In genomic region chr1:11989669-11990068, GRCh38 we compare ENCODE assay signal across 23 cellular contexts. TPM values are rescaled to one million over a fixed set of nuclear protein-coding genes. Genes with fewer than 3 reads are reported as not detected.
DNase-seq lines count a peak whose midpoint lies in the region; ATAC-seq, FAIRE-seq and TF ChIP-seq lines count a peak whose summit lies in the region.
"Had no signal": no experiment of that assay in that cellular context is flagged by ENCODE, and none has a peak within 500 bp of the region (broad histone marks: within the 10 kb centered on the region; RNA-seq: fewer than 3 reads in every experiment).

No MANE protein-coding gene starts in this region.

- peak overlapping the region; percentile 100 for H3K27ac Mint-ChIP-seq in Calu3 (ENCODE audit: unreplicated experiment)
- H3K27ac Mint-ChIP-seq: B cell, H9 had no signal

- DNase-seq in Calu3 (no peak), bronchial epithelial cell (ENCODE audit: low read depth) (no peak), left lung (no peak), sigmoid colon (no peak), NCI-H446 (lab: John Stamatoyannopoulos, UW) (no peak), T-helper 1 cell (no peak)
- no peak for DNase-seq in stimulated activated CD4-positive, alpha-beta T cell treated with anti-CD3 and anti-CD28 coated beads, Interleukin-15, amount 100 ng/mL, for 24 hours
- DNase-seq: activated CD4-positive, alpha-beta T cell treated with anti-CD3 and anti-CD28 coated beads for 4 hours; activated naive CD4-positive, alpha-beta T cell treated with anti-CD3 and anti-CD28 coated beads, Interleukin-2, amount 50 U/mL, for 16 hours; caudate nucleus; DMS79 treated with DMSO at 0.1 percent for 48 hours; H9; naive thymus-derived CD4-positive, alpha-beta T cell; NCI-H1048; NCI-H187; NCI-H2171 treated with DMSO at 0.1 percent for 48 hours; NCI-H524 treated with DMSO at 0.1 percent for 48 hours; RPMI8226; SK-N-SH had no signal

- H3K4me3 ChIP-seq in bronchial epithelial cell (ENCODE audit: low read depth, low read length) (no peak overlapping the region), left lung (no peak overlapping the region), sigmoid colon (no peak overlapping the region)
- H3K4me3 ChIP-seq: A549 had no signal

- peaks cover 11 to 39% of the 10 kb centered on the region in 2 donors for H3K4me1 ChIP-seq in left lung
- H3K4me1 ChIP-seq in sigmoid colon = peaks cover 0 to 28% (median 22%) of the 10 kb centered on the region in 4 donors
- H3K4me1 ChIP-seq: A549 had no signal

- no peak for TF ChIP-seq POLR2A in sigmoid colon (IDR thresholded peaks at IDR 0.05)

- no peak for TF ChIP-seq EP300 in sigmoid colon (IDR thresholded peaks at IDR 0.05)

- no peak for ATAC-seq in left lung
- no peak for ATAC-seq in GM21786 (IDR thresholded peaks at IDR 0.05; ENCODE audit: unreplicated experiment)
- ATAC-seq: A549; naive thymus-derived CD4-positive, alpha-beta T cell had no signal

- peak overlapping the region; percentile 64 to 70 for H3K27ac ChIP-seq in left lung
- H3K27ac ChIP-seq in sigmoid colon = peak overlapping the region; percentile 47 to 90 (median 74)
- H3K27ac ChIP-seq: A549 had no signal

- H3K4me3 Mint-ChIP-seq in Calu3 (ENCODE audit: low read depth, unreplicated experiment) = peak overlapping the region; percentile 63
- H3K4me3 Mint-ChIP-seq: B cell; H9; naive thymus-derived CD4-positive, alpha-beta T cell had no signal

- FAIRE-seq in bronchial epithelial cell (lab: Jason Lieb, UNC) = peak; percentile 13
- FAIRE-seq: A549, endothelial cell of umbilical vein had no signal

- CTCF ChIA-PET in Calu3 (lab: Charles Lee) = interaction anchor here (0.9 to 1.8 kb wide), 3 partner anchors 8 to 82 kb away, joined by 3 to 7 read pairs (median 7); partner anchors contain the start of gene MFN2

- intact Hi-C loops in Calu3 (cut with micrococcal nuclease; ENCODE audit: unreplicated experiment) = no loop called here
- intact Hi-C loops in left lung (cut with DNase I) = no loop called here
- intact Hi-C loops in sigmoid colon (cut with DNase I) = no loop called here

- H3K9me3 Mint-ChIP-seq in Calu3 (ENCODE audit: low read depth, unreplicated experiment) = no peaks in the 10 kb centered on the region
- H3K9me3 Mint-ChIP-seq: H9; naive thymus-derived CD4-positive, alpha-beta T cell had no signal

- no peaks in the 10 kb centered on the region for H3K27me3 Mint-ChIP-seq in Calu3 (ENCODE audit: unreplicated experiment)
- H3K27me3 Mint-ChIP-seq: B cell; naive thymus-derived CD4-positive, alpha-beta T cell had no signal

- TF ChIP-seq CTCF in Calu3 (IDR thresholded peaks at IDR 0.05; ENCODE audit: unreplicated experiment) (no peak), bronchial epithelial cell (IDR thresholded peaks at IDR 0.05; ENCODE audit: insufficient read depth, low read length, severe bottlenecking) (no peak), left lung (IDR thresholded peaks at IDR 0.05) (no peak), sigmoid colon (IDR thresholded peaks at IDR 0.05) (no peak)

- H3K36me3 ChIP-seq in bronchial epithelial cell (ENCODE audit: control insufficient read depth, insufficient read depth, low read length) = peaks cover 43% of the 10 kb centered on the region
- H3K36me3 ChIP-seq in left lung = peaks cover 0 to 81% of the 10 kb centered on the region in 2 donors
- H3K36me3 ChIP-seq in sigmoid colon = peaks cover 27 to 85% (median 37%) of the 10 kb centered on the region in 4 donors

- H3K27me3 ChIP-seq in bronchial epithelial cell (ENCODE audit: control insufficient read depth, insufficient read depth, low read length) (no peaks in the 10 kb centered on the region), left lung (no peaks in the 10 kb centered on the region), sigmoid colon (no peaks in the 10 kb centered on the region)

- H3K9me3 ChIP-seq in left lung (no peaks in the 10 kb centered on the region), sigmoid colon (no peaks in the 10 kb centered on the region)
- H3K9me3 ChIP-seq: A549, SK-N-SH had no signal

- H3K36me3 Mint-ChIP-seq in Calu3 (ENCODE audit: insufficient read depth, unreplicated experiment) = peaks cover 51% of the 10 kb centered on the region

- WGBS in sigmoid colon, 2 donors = 93 to 95% methylated on average over 7 of the region's 7 CpGs

- no TSS peak for BruUV-seq in Calu3 (replicated peaks; lab: Mats Ljungman, UMichigan)

- peaks cover 29% of the 10 kb centered on the region for H3K4me1 Mint-ChIP-seq in Calu3 (ENCODE audit: low read depth, unreplicated experiment)
- H3K4me1 Mint-ChIP-seq: H9 had no signal

RNA-seq across cellular contexts. Expression of gene MFN2, which starts 9.4 kb away (rescaled TPM):
- 61.8 and 66.5 TPM in 2 replicates for total RNA-seq in Calu3 (2022)
- 75.3 and 83.0 TPM in 2 replicates for total RNA-seq in bronchial epithelial cell
- total RNA-seq in left lung = 10 to 100 TPM; 75.4 to 82.0 TPM
- total RNA-seq in sigmoid colon = 100 to 1,000 TPM in 2 of 4 donors, 10 to 100 TPM in 2; 83.9 to 121 (median 96.9) TPM
- 10 to 100 TPM; 33.0 to 61.5 (median 58.0) TPM for polyA plus RNA-seq in sigmoid colon

RNA-seq across cellular contexts. Expression of gene MIIP, which starts 29.6 kb away (rescaled TPM):
- total RNA-seq in Calu3 (2022) = 23.4 and 28.8 TPM in 2 replicates
- total RNA-seq in bronchial epithelial cell = 20.7 and 33.2 TPM in 2 replicates
- 10 to 100 TPM; 26.8 to 42.3 TPM for total RNA-seq in left lung
- total RNA-seq in sigmoid colon = 10 to 100 TPM; 23.7 to 31.2 (median 27.4) TPM
- polyA plus RNA-seq in sigmoid colon = 10 to 100 TPM; 12.7 to 32.6 (median 18.0) TPM

RNA-seq across cellular contexts. Expression of gene PLOD1, which starts 55.2 kb away (rescaled TPM):
- 77.2 and 80.2 TPM in 2 replicates for total RNA-seq in Calu3 (2022)
- total RNA-seq in bronchial epithelial cell = 54.8 and 65.3 TPM in 2 replicates
- total RNA-seq in left lung = 100 to 1,000 TPM; 114 to 159 TPM
- 10 to 100 TPM; 41.1 to 76.2 (median 51.0) TPM for total RNA-seq in sigmoid colon
- polyA plus RNA-seq in sigmoid colon = 10 to 100 TPM in 2 of 3 donors, 1 to 10 TPM in 1; 5.4 to 40.9 (median 16.2) TPM
